8 cellular contexts compared by ENCODE assay signal in genomic region chr11:83827940-83828554, GRCh38.
DNase-seq lines count a peak whose midpoint lies in the region; ATAC-seq, FAIRE-seq and TF ChIP-seq lines count a peak whose summit lies in the region.

No MANE protein-coding gene starts in this region.

- TF ChIP-seq CTCF in RWPE1 (conservative IDR thresholded peaks at IDR 0.05; ENCODE audit: low read depth) (peak; percentile 70), fibroblast of lung (conservative IDR thresholded peaks at IDR 0.05 in 1 of 2, IDR thresholded peaks at IDR 0.05 in 1 of 2; ENCODE audit: low read depth in 1 of 2, low read length in 2 of 2) (peak; percentile 51 to 66), retinal pigment epithelial cell (conservative IDR thresholded peaks at IDR 0.05; ENCODE audit: low read depth, low read length) (peak; percentile 61)

- H3K27ac ChIP-seq in RWPE1 (no peak overlapping the region), fibroblast of lung (ENCODE audit: insufficient read depth, low read length) (no peak overlapping the region)
- H3K27ac ChIP-seq in effector memory CD4-positive, alpha-beta T cell (ENCODE audit: insufficient read depth, low read length, poor library complexity, severe bottlenecking) = no peak overlapping the region

- CTCF ChIA-PET in RWPE1 (lab: Yijun Ruan, JAX) = interaction anchor here (0.7 to 1.4 kb wide), 7 partner anchors 8 to 1054 kb away, joined by 3 to 8 read pairs (median 3); no protein-coding TSS in a partner anchor

- H3K9me3 ChIP-seq in fibroblast of lung (ENCODE audit: control insufficient read depth, insufficient read depth, low read depth, low read length) = no peaks in the 10 kb centered on the region
- H3K9me3 ChIP-seq in effector memory CD4-positive, alpha-beta T cell (ENCODE audit: control insufficient read depth, low read length) = no peaks in the 10 kb centered on the region

- H4K20me1 ChIP-seq in fibroblast of lung (ENCODE audit: control insufficient read depth, extremely low read depth, insufficient read depth, low read length) = no peaks in the 10 kb centered on the region

- ATAC-seq in GM21381 (IDR thresholded peaks at IDR 0.05; ENCODE audit: unreplicated experiment) (peak; percentile 81), GM21737 (IDR thresholded peaks at IDR 0.05; ENCODE audit: unreplicated experiment) (no peak)

- H3K4me3 ChIP-seq in fibroblast of lung (replicated peaks in 1 of 4; ENCODE audit: control extremely low read depth in 1 of 4, insufficient read depth in 1 of 4, low read depth in 3 of 4, low read length in 4 of 4) (peak overlapping the region in 2 of 4 experiments; percentile 41 to 43), retinal pigment epithelial cell (ENCODE audit: low read length) (no peak overlapping the region)
- no peak overlapping the region for H3K4me3 ChIP-seq in effector memory CD4-positive, alpha-beta T cell (ENCODE audit: insufficient read depth, low read depth, low read length, poor library complexity, severe bottlenecking)

- H3K4me1 ChIP-seq in fibroblast of lung (ENCODE audit: control insufficient read depth, extremely low read depth, insufficient read depth, low read length) = peaks cover 3% of the 10 kb centered on the region
- H3K4me1 ChIP-seq in effector memory CD4-positive, alpha-beta T cell (ENCODE audit: control insufficient read depth, insufficient read depth, low read length, poor library complexity, severe bottlenecking) = no peaks in the 10 kb centered on the region

- no peaks in the 10 kb centered on the region for H3K36me3 ChIP-seq in fibroblast of lung (ENCODE audit: control insufficient read depth, insufficient read depth, low read length)
- H3K36me3 ChIP-seq in effector memory CD4-positive, alpha-beta T cell (ENCODE audit: control insufficient read depth, insufficient read depth, low read length) = no peaks in the 10 kb centered on the region

- DNase-seq in ELR (ENCODE audit: low read depth) = peak; percentile 61
- DNase-seq in HTR-8/SVneo (ENCODE audit: insufficient read length, low spot score) = peak; percentile 42
- peak; percentile 18 for DNase-seq in RWPE1 (ENCODE audit: low spot score)
- DNase-seq in fibroblast of lung (ENCODE audit: low read depth in 2 of 2) = peak; percentile 44 to 59
- DNase-seq in retinal pigment epithelial cell (ENCODE audit: low read depth) = peak; percentile 26
- DNase-seq in effector memory CD4-positive, alpha-beta T cell = no peak

- H2AFZ ChIP-seq in fibroblast of lung (ENCODE audit: low read length) = peak overlapping the region; percentile 75

- peak overlapping the region; percentile 51 for H3K4me2 ChIP-seq in fibroblast of lung (ENCODE audit: extremely low read depth, insufficient read depth, low read length)

- FAIRE-seq in HTR-8/SVneo (lab: Jason Lieb, UNC) = no peak

- no peaks in the 10 kb centered on the region for H3K79me2 ChIP-seq in fibroblast of lung (ENCODE audit: control insufficient read depth, insufficient read depth, low read length)

- POLR2A ChIA-PET in RWPE1 (lab: Yijun Ruan, JAX; ENCODE audit: low non-redundant PET) = no interaction called here

- no peaks in the 10 kb centered on the region for H3K27me3 ChIP-seq in fibroblast of lung (ENCODE audit: control insufficient read depth, insufficient read depth, low read length)
- no peaks in the 10 kb centered on the region for H3K27me3 ChIP-seq in effector memory CD4-positive, alpha-beta T cell (replicated peaks; ENCODE audit: control insufficient read depth, insufficient read depth, low read length, poor library complexity, severe bottlenecking)

- no peak overlapping the region for H3K9ac ChIP-seq in fibroblast of lung (ENCODE audit: insufficient read depth, low read length)

Comparison
In these comparisons a context has a peak if more than half of its experiments do, and no peak if none do; other contexts are left out.
1. DNase-seq: peak in ELR (single experiment), HTR-8/SVneo (single experiment), RWPE1 (single experiment), fibroblast of lung (2 of 2) and retinal pigment epithelial cell (single experiment); none in effector memory CD4-positive, alpha-beta T cell (0 of 3).
2. Peak in every context shown above with its lines, with median percentiles within 50 percentile points of each other: CTCF ChIP-seq.